Comparison of ENCODE assay signal across 2 cellular contexts in genomic region chr1:207748737-207749528, GRCh38.
TF ChIP-seq lines count a peak whose summit lies in the region.

No MANE protein-coding gene starts in this region.

TF ChIP-seq in HCT116, 20 proteins besides CTCF, POLR2A, EP300 and RAD21 (continued from another document):
- no peak for TF ChIP-seq SIN3A (IDR thresholded peaks at IDR 0.05; ENCODE audit: low read depth)
- TF ChIP-seq MAX (IDR thresholded peaks at IDR 0.05) = no peak
- TF ChIP-seq EZH2 (IDR thresholded peaks at IDR 0.05) = no peak
- TF ChIP-seq TCF7L2 (IDR thresholded peaks at IDR 0.05; ENCODE audit: borderline replicate concordance, extremely low read depth, insufficient read depth, insufficient read length) = no peak
- TF ChIP-seq ZFX (IDR thresholded peaks at IDR 0.05) = no peak
- TF ChIP-seq FOSL1 (IDR thresholded peaks at IDR 0.05; ENCODE audit: low read depth) = peak; percentile 31; the same call in 1 of the 2 replicates
- TF ChIP-seq POLR2AphosphoS5 (IDR thresholded peaks at IDR 0.05; ENCODE audit: low read depth, low read length) = no peak
- TF ChIP-seq, protein P1, sequence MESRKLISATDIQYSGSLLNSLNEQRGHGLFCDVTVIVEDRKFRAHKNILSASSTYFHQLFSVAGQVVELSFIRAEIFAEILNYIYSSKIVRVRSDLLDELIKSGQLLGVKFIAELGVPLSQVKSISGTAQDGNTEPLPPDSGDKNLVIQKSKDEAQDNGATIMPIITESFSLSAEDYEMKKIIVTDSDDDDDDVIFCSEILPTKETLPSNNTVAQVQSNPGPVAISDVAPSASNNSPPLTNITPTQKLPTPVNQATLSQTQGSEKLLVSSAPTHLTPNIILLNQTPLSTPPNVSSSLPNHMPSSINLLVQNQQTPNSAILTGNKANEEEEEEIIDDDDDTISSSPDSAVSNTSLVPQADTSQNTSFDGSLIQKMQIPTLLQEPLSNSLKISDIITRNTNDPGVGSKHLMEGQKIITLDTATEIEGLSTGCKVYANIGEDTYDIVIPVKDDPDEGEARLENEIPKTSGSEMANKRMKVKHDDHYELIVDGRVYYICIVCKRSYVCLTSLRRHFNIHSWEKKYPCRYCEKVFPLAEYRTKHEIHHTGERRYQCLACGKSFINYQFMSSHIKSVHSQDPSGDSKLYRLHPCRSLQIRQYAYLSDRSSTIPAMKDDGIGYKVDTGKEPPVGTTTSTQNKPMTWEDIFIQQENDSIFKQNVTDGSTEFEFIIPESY (IDR thresholded peaks at IDR 0.05; ENCODE audit: extremely low read depth, insufficient replicate concordance, low read length) = no peak
- TF ChIP-seq CBX3 (IDR thresholded peaks at IDR 0.05; ENCODE audit: low read depth) = peak; percentile 32; the same call in 1 of the 2 replicates

TF ChIP-seq in SK-N-SH, 30 proteins besides CTCF, POLR2A, EP300 and RAD21 (continued from another document):
- TF ChIP-seq REST (IDR thresholded peaks at IDR 0.05; ENCODE audit: low read depth, low read length) (no peak), NRF1 (IDR thresholded peaks at IDR 0.05; ENCODE audit: low read depth, low read length) (no peak), FOXM1 (IDR thresholded peaks at IDR 0.05; ENCODE audit: low read depth) (no peak), USF1 (IDR thresholded peaks at IDR 0.05; ENCODE audit: borderline replicate concordance, low read depth) (no peak), USF2 (IDR thresholded peaks at IDR 0.05; ENCODE audit: borderline replicate concordance, low read depth, low read length) (no peak), FOXJ3 (CRISPR knock-in tag; IDR thresholded peaks at IDR 0.05) (no peak)
- TF ChIP-seq, protein P1 (IDR thresholded peaks at IDR 0.05; ENCODE audit: borderline replicate concordance, low read depth) = no peak
